Comparison of ENCODE assay signal across 1 cellular context in genomic region chr1:245337829-245338484, GRCh38.
A peak's percentile ranks its signal among the peaks of the same experiment; 100 is the strongest.
TF ChIP-seq lines count a peak whose summit lies in the region.

No MANE protein-coding gene starts in this region.

TF ChIP-seq in K562, 482 proteins besides CTCF, POLR2A, EP300 and RAD21 (continued from another document):
- TF ChIP-seq ZNF511 (CRISPR knock-in tag; IDR thresholded peaks at IDR 0.05) (no peak), TEAD4 (IDR thresholded peaks at IDR 0.05; ENCODE audit: low read length) (peak; percentile 95), TEAD4 (CRISPR knock-in tag; IDR thresholded peaks at IDR 0.05; ENCODE audit: borderline replicate concordance) (no peak), ZNF347 (CRISPR knock-in tag; IDR thresholded peaks at IDR 0.05; ENCODE audit: low read depth) (no peak), KAT8 (IDR thresholded peaks at IDR 0.05; ENCODE audit: low read depth) (no peak), CBFB (CRISPR knock-in tag; IDR thresholded peaks at IDR 0.05) (no peak), TFAP4 (CRISPR knock-in tag; IDR thresholded peaks at IDR 0.05; ENCODE audit: borderline replicate concordance) (no peak), ZMIZ1 (IDR thresholded peaks at IDR 0.05; ENCODE audit: low read depth in 2 of 2, low read length in 2 of 2) (peak in 1 of 2 experiments; percentile 83; a peak in 2 of 4 replicates), TGIF2 (CRISPR knock-in tag; IDR thresholded peaks at IDR 0.05) (no peak)
- TF ChIP-seq, protein P1, sequence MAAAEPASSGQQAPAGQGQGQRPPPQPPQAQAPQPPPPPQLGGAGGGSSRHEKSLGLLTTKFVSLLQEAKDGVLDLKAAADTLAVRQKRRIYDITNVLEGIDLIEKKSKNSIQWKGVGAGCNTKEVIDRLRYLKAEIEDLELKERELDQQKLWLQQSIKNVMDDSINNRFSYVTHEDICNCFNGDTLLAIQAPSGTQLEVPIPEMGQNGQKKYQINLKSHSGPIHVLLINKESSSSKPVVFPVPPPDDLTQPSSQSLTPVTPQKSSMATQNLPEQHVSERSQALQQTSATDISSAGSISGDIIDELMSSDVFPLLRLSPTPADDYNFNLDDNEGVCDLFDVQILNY (CRISPR knock-in tag; IDR thresholded peaks at IDR 0.05) = no peak
